14 cellular contexts compared by ENCODE assay signal in genomic region chr18:25467226-25468065, GRCh38.
A peak's percentile ranks its signal among the peaks of the same experiment; 100 is the strongest.
DNase-seq lines count a peak whose midpoint lies in the region; ATAC-seq and TF ChIP-seq lines count a peak whose summit lies in the region.
"Had no signal": no experiment of that assay in that cellular context is flagged by ENCODE, and none has a peak within 500 bp of the region (broad histone marks: within the 10 kb centered on the region; RNA-seq: fewer than 3 reads in every experiment).

No MANE protein-coding gene starts in this region.

- H3K27me3 Mint-ChIP-seq in activated B cell treated with CpG ODN at 0.5 μM for 24 hours = no peaks in the 10 kb centered on the region
- H3K27me3 Mint-ChIP-seq: activated naive CD8-positive, alpha-beta T cell treated with anti-CD3 and anti-CD28 coated beads, Interleukin-2, amount 10 ng/mL, durations not matched to agents 7 days and 5 days had no signal

- H3K4me1 ChIP-seq in thoracic aorta (ENCODE audit: control insufficient read depth in 1 of 2, low read depth in 2 of 2) = peaks cover 5 to 23% of the 10 kb centered on the region in 2 donors

- CTCF ChIA-PET in activated B cell treated with CpG ODN at 0.5 μM for 24 hours (lab: Charles Lee) = no interaction called here

- no peaks in the 10 kb centered on the region for H3K4me1 Mint-ChIP-seq in activated B cell treated with CpG ODN at 0.5 μM for 24 hours
- H3K4me1 Mint-ChIP-seq: activated naive CD8-positive, alpha-beta T cell treated with anti-CD3 and anti-CD28 coated beads, Interleukin-2, amount 10 ng/mL, durations not matched to agents 7 days and 5 days; natural killer cell had no signal

- DNase-seq in HS-5 (ENCODE audit: low read depth) = peak; percentile 31
- DNase-seq in activated B cell treated with CpG ODN at 0.5 μM for 24 hours = no peak
- DNase-seq in left cardiac atrium = peak; percentile 76
- peak; percentile 32 for DNase-seq in thoracic aorta (ENCODE audit: low spot score)
- no peak for DNase-seq in activated naive CD4-positive, alpha-beta T cell treated with Interleukin-2 at 50 U/mL for 16 hours
- DNase-seq in NCI-H2227 (lab: John Stamatoyannopoulos, UW; ENCODE audit: unreplicated experiment) = no peak
- no peak for DNase-seq in NCI-H2107 (lab: John Stamatoyannopoulos, UW)
- DNase-seq: activated CD4-positive, alpha-beta T cell treated with anti-CD3 and anti-CD28 coated beads, Interleukin-2, amount 50 U/mL, for 48 hours; activated naive CD8-positive, alpha-beta T cell treated with anti-CD3 and anti-CD28 coated beads, Interleukin-2, amount 10 ng/mL, durations not matched to agents 7 days and 5 days; effector memory CD4-positive, alpha-beta T cell; natural killer cell; NCI-H510A treated with DMSO at 0.1 percent for 48 hours; stimulated activated CD4-positive, alpha-beta T cell treated with anti-CD3 and anti-CD28 coated beads, Interleukin-2, amount 100 ng/mL, for 24 hours; stomach had no signal

- H3K4me3 ChIP-seq in thoracic aorta = peak overlapping the region; percentile 33
- H3K4me3 ChIP-seq: stomach had no signal

- no peaks in the 10 kb centered on the region for H3K9me3 ChIP-seq in thoracic aorta
- H3K9me3 ChIP-seq: stomach had no signal

- no peaks in the 10 kb centered on the region for H3K27me3 ChIP-seq in thoracic aorta (replicated peaks; ENCODE audit: insufficient read depth)
- H3K27me3 ChIP-seq: stomach had no signal

- no peak for ATAC-seq in activated B cell treated with CpG ODN at 0.5 μM for 24 hours (ENCODE audit: low read depth)
- peak; percentile 97 to 98 for ATAC-seq in left cardiac atrium
- ATAC-seq in thoracic aorta (ENCODE audit: insufficient number of reproducible peaks, low FRiP score, low read depth) = peak; percentile 33

- peak overlapping the region; percentile 30 for H3K27ac Mint-ChIP-seq in activated B cell treated with CpG ODN at 0.5 μM for 24 hours
- H3K27ac Mint-ChIP-seq: activated naive CD8-positive, alpha-beta T cell treated with anti-CD3 and anti-CD28 coated beads, Interleukin-2, amount 10 ng/mL, durations not matched to agents 7 days and 5 days; natural killer cell had no signal

- peaks cover 3% of the 10 kb centered on the region for H3K9me3 Mint-ChIP-seq in activated B cell treated with CpG ODN at 0.5 μM for 24 hours
- H3K9me3 Mint-ChIP-seq: activated naive CD8-positive, alpha-beta T cell treated with anti-CD3 and anti-CD28 coated beads, Interleukin-2, amount 10 ng/mL, durations not matched to agents 7 days and 5 days had no signal

- no peaks in the 10 kb centered on the region for H3K36me3 Mint-ChIP-seq in activated B cell treated with CpG ODN at 0.5 μM for 24 hours (ENCODE audit: low read depth)
- H3K36me3 Mint-ChIP-seq: activated naive CD8-positive, alpha-beta T cell treated with anti-CD3 and anti-CD28 coated beads, Interleukin-2, amount 10 ng/mL, durations not matched to agents 7 days and 5 days; natural killer cell had no signal

- no peak for TF ChIP-seq CTCF in activated B cell treated with CpG ODN at 0.5 μM for 24 hours (IDR thresholded peaks at IDR 0.05)
- TF ChIP-seq CTCF in thoracic aorta (IDR thresholded peaks at IDR 0.05) = no peak

- H3K4me3 Mint-ChIP-seq in activated B cell treated with CpG ODN at 0.5 μM for 24 hours = no peak overlapping the region
- H3K4me3 Mint-ChIP-seq: activated naive CD8-positive, alpha-beta T cell treated with anti-CD3 and anti-CD28 coated beads, Interleukin-2, amount 10 ng/mL, durations not matched to agents 7 days and 5 days; natural killer cell had no signal

- POLR2A ChIA-PET in activated B cell treated with CpG ODN at 0.5 μM for 24 hours (lab: Charles Lee) = no interaction called here

- H3K36me3 ChIP-seq in thoracic aorta = no peaks in the 10 kb centered on the region
- H3K36me3 ChIP-seq: stomach had no signal

- intact Hi-C loops in activated B cell treated with CpG ODN at 0.5 μM for 24 hours (cut with micrococcal nuclease) (no loop called here), left cardiac atrium (cut with DNase I) (loop anchor here in 1 of 2 donors (10.0 kb wide), 1 partner anchor 113 kb away; the partner anchor contains the start of gene ZNF521)

- peak overlapping the region; percentile 69 to 76 for H3K27ac ChIP-seq in thoracic aorta

Comparison
In these comparisons a context has a peak if more than half of its experiments do, and no peak if none do; other contexts are left out.
1. DNase-seq: peak in HS-5 (single experiment), left cardiac atrium (single experiment) and thoracic aorta (single experiment); none in activated B cell treated with CpG ODN at 0.5 μM for 24 hours (single experiment), activated naive CD4-positive, alpha-beta T cell treated with Interleukin-2 at 50 U/mL for 16 hours (single experiment), NCI-H2227 (single experiment) and NCI-H2107 (single experiment).